ENCODE assay signal across 8 cellular contexts in the genomic region with DNA sequence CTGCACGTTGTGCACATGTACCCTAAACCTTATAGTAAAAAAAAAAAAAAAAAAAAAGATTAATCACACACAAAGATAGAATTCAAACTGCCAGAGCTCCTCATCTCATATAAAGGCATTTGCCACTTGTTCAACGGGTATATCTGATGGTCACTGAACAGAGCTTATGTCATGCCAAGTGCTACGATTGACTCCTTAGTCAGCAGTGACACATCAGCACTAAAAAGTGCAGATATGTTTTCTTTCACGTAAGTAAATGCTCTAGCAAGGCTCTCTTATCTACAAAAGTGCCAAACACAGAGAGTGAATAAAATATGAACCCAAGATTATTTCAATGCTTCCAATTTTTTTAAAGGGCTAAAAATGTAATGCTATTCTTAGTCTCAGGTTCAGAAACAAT. TPM values are rescaled to one million over a fixed set of nuclear protein-coding genes. Genes with fewer than 3 reads are reported as not detected.
DNase-seq lines count a peak whose midpoint lies in the region; ATAC-seq and TF ChIP-seq lines count a peak whose summit lies in the region.

No MANE protein-coding gene starts in this region.

- no peaks in the 10 kb centered on the region for H3K9me3 Mint-ChIP-seq in activated CD8-positive, alpha-beta T cell treated with anti-CD3 and anti-CD28 coated beads, Interleukin-2, amount 10 ng/mL, durations not matched to agents 7 days and 5 days (ENCODE audit: insufficient read depth)

- POLR2A ChIA-PET in BJ (lab: Charles Lee), result no interaction called here
- POLR2A ChIA-PET in activated CD8-positive, alpha-beta T cell treated with anti-CD3 and anti-CD28 coated beads, Interleukin-2, amount 10 ng/mL, durations not matched to agents 7 days and 5 days (lab: Charles Lee), result interaction anchor here (1.1 kb wide), 1 partner anchor 10 kb away, joined by 3 read pairs; no protein-coding TSS in a partner anchor

- TF ChIP-seq EP300 in sigmoid colon (IDR thresholded peaks at IDR 0.05) (no peak), ovary (IDR thresholded peaks at IDR 0.05) (no peak)

- peaks cover 1% of the 10 kb centered on the region for H3K27me3 Mint-ChIP-seq in activated CD8-positive, alpha-beta T cell treated with anti-CD3 and anti-CD28 coated beads, Interleukin-2, amount 10 ng/mL, durations not matched to agents 7 days and 5 days (ENCODE audit: low read depth)

- TF ChIP-seq POLR2A in sigmoid colon (IDR thresholded peaks at IDR 0.05) (no peak), ovary (IDR thresholded peaks at IDR 0.05) (no peak)

- TF ChIP-seq CTCF in BJ (IDR thresholded peaks at IDR 0.05; ENCODE audit: insufficient read depth, low read depth, low read length) (no peak), HL-60 (IDR thresholded peaks at IDR 0.05; ENCODE audit: insufficient read depth, low read length) (no peak), sigmoid colon (IDR thresholded peaks at IDR 0.05) (no peak), ovary (IDR thresholded peaks at IDR 0.05) (no peak)

- peaks cover 39% of the 10 kb centered on the region for H3K4me1 Mint-ChIP-seq in activated CD8-positive, alpha-beta T cell treated with anti-CD3 and anti-CD28 coated beads, Interleukin-2, amount 10 ng/mL, durations not matched to agents 7 days and 5 days (ENCODE audit: low read depth)

- H3K4me3 Mint-ChIP-seq in activated CD8-positive, alpha-beta T cell treated with anti-CD3 and anti-CD28 coated beads, Interleukin-2, amount 10 ng/mL, durations not matched to agents 7 days and 5 days, result peak overlapping the region; percentile 89

- H3K4me3 ChIP-seq in BJ (ENCODE audit: low read depth, low read length), result peak overlapping the region; percentile 69
- peak overlapping the region; percentile 98 for H3K4me3 ChIP-seq in HL-60 (replicated peaks; ENCODE audit: insufficient read depth, low read length)
- H3K4me3 ChIP-seq in sigmoid colon, result peak overlapping the region in 3 of 4 donors; percentile 64 to 97 (median 83)
- H3K4me3 ChIP-seq in ovary, result no peak overlapping the region

- peak; percentile 22 for DNase-seq in BJ (ENCODE audit: low read depth)
- DNase-seq in HL-60 (ENCODE audit: low read depth in 1 of 2, low spot score in 1 of 2), result no peak
- no peak for DNase-seq in activated CD8-positive, alpha-beta T cell treated with anti-CD3 and anti-CD28 coated beads, Interleukin-2, amount 10 ng/mL, durations not matched to agents 7 days and 5 days
- peak; percentile 63 for DNase-seq in glomerular visceral epithelial cell (ENCODE audit: extremely low spot score)
- DNase-seq in sigmoid colon, result no peak
- no peak for DNase-seq in NCI-H1694 treated with DMSO at 0.1 percent for 48 hours (lab: John Stamatoyannopoulos, UW)
- no peak for DNase-seq in ovary

- peak overlapping the region; percentile 93 for H3K27ac Mint-ChIP-seq in activated CD8-positive, alpha-beta T cell treated with anti-CD3 and anti-CD28 coated beads, Interleukin-2, amount 10 ng/mL, durations not matched to agents 7 days and 5 days

- intact Hi-C loops in sigmoid colon (cut with DNase I), result loop anchor here (10.0 kb wide), 1 partner anchor 347 kb away; no protein-coding TSS in a partner anchor
- intact Hi-C loops in ovary (cut with DNase I), result no loop called here

- H3K9me3 ChIP-seq in sigmoid colon (no peaks in the 10 kb centered on the region), ovary (no peaks in the 10 kb centered on the region)

- H3K36me3 ChIP-seq in BJ (ENCODE audit: control insufficient read depth, insufficient read depth, low read length), result peaks cover 5% of the 10 kb centered on the region
- peaks cover 0 to 27% (median 10%) of the 10 kb centered on the region in 4 donors for H3K36me3 ChIP-seq in sigmoid colon
- H3K36me3 ChIP-seq in ovary, result no peaks in the 10 kb centered on the region

- H3K36me3 Mint-ChIP-seq in activated CD8-positive, alpha-beta T cell treated with anti-CD3 and anti-CD28 coated beads, Interleukin-2, amount 10 ng/mL, durations not matched to agents 7 days and 5 days (ENCODE audit: low read depth), result peaks cover 24% of the 10 kb centered on the region

- H3K27me3 ChIP-seq in BJ (ENCODE audit: control insufficient read depth, insufficient read depth, low read length), result no peaks in the 10 kb centered on the region; the same call in 1 of the 2 replicates
- no peaks in the 10 kb centered on the region for H3K27me3 ChIP-seq in HL-60 (ENCODE audit: insufficient read depth, poor library complexity, severe bottlenecking)
- H3K27me3 ChIP-seq in sigmoid colon, result no peaks in the 10 kb centered on the region
- H3K27me3 ChIP-seq in ovary, result no peaks in the 10 kb centered on the region

- WGBS in sigmoid colon, 2 donors, result 4 to 18% methylated on average over 4 of the region's 4 CpGs
- whole genome bisulfite sequencing in ovary, 3 donors, result 2 to 4% (median 2%) methylated on average over 4 of the region's 4 CpGs

- H3K27ac ChIP-seq in HL-60 (replicated peaks), result peak overlapping the region; percentile 77
- peak overlapping the region; percentile 83 to 90 (median 87) for H3K27ac ChIP-seq in sigmoid colon
- H3K27ac ChIP-seq in ovary, result peak overlapping the region in 1 of 2 donors; percentile 84

- CTCF ChIA-PET in BJ (lab: Yijun Ruan, JAX), result no interaction called here
- CTCF ChIA-PET in activated CD8-positive, alpha-beta T cell treated with anti-CD3 and anti-CD28 coated beads, Interleukin-2, amount 10 ng/mL, durations not matched to agents 7 days and 5 days (lab: Charles Lee), result no interaction called here

- ATAC-seq in activated CD8-positive, alpha-beta T cell treated with anti-CD3 and anti-CD28 coated beads, Interleukin-2, amount 10 ng/mL, durations not matched to agents 7 days and 5 days, result no peak
- ATAC-seq in GM18511 (IDR thresholded peaks at IDR 0.05; ENCODE audit: unreplicated experiment), result no peak

- peaks cover 0 to 30% (median 23%) of the 10 kb centered on the region in 4 donors for H3K4me1 ChIP-seq in sigmoid colon
- no peaks in the 10 kb centered on the region for H3K4me1 ChIP-seq in ovary (ENCODE audit: insufficient read depth)

RNA-seq across cellular contexts. Expression of a gene that starts 1.1 kb away (rescaled TPM):
- polyA plus RNA-seq in BJ (2011; rRNA removed) (65.3 and 117 TPM in 2 replicates), sigmoid colon (10 to 100 TPM in 1 of 3 donors, 1 to 10 TPM in 2; 4.8 to 24.6 (median 7.4) TPM), ovary (10 to 100 TPM; 26.8 to 51.2 TPM)
- polyA minus RNA-seq in BJ (2011; rRNA and poly(A)+ RNA removed), result 52.5 and 55.4 TPM in 2 replicates
- total RNA-seq in activated CD8-positive, alpha-beta T cell treated with anti-CD3 and anti-CD28 coated beads, Interleukin-2, amount 10 ng/mL, durations not matched to agents 7 days and 5 days, result 10 to 100 TPM; 57.2 to 59.1 TPM
- total RNA-seq in sigmoid colon (10 to 100 TPM; 47.1 to 65.2 (median 56.9) TPM), ovary (10 to 100 TPM; 63.4 to 97.8 (median 75.4) TPM)

RNA-seq across cellular contexts. Expression of a gene that starts 39.5 kb away (rescaled TPM):
- polyA plus RNA-seq in BJ (2011; rRNA removed) (not detected in 2 replicates), sigmoid colon (not detected), ovary (not detected)
- not detected in 2 replicates for polyA minus RNA-seq in BJ (2011; rRNA and poly(A)+ RNA removed)
- total RNA-seq in activated CD8-positive, alpha-beta T cell treated with anti-CD3 and anti-CD28 coated beads, Interleukin-2, amount 10 ng/mL, durations not matched to agents 7 days and 5 days, result not detected
- total RNA-seq in sigmoid colon (under 1 TPM in 1 of 4 donors, not detected in 3; 0.33 TPM), ovary (not detected)

Comparison
In these comparisons a context has a peak if more than half of its experiments do, and no peak if none do; other contexts are left out.
1. DNase-seq: peak in BJ (single experiment) and glomerular visceral epithelial cell (single experiment); none in HL-60 (0 of 2), activated CD8-positive, alpha-beta T cell treated with anti-CD3 and anti-CD28 coated beads, Interleukin-2, amount 10 ng/mL, durations not matched to agents 7 days and 5 days (single experiment), sigmoid colon (single experiment), NCI-H1694 treated with DMSO at 0.1 percent for 48 hours (single experiment) and ovary (0 of 5).